In the genomic region with DNA sequence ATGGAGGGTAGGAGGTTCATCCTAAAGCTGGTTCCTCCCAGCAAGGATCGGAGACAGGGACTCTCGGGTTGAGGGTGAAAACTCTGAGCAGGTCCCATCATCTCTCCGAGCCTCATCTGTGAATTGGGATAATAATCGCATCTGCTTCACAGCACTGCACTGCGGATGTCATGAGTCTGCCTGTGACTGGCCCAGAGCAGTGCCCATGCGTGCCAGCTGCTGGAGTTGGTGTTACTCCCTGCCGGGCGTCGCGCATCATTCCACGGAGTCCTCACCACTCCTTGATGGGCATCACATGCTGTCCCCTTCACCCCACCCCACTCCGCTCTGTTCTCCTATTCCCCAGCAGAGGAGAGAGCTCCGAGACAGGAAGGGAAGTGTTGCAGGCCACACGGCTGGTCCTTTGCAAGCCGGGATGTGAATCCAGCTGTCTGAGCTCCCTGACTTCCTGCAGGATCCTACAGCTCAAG, we compare ENCODE assay signal across 14 cellular contexts. TPM values are rescaled to one million over a fixed set of nuclear protein-coding genes. Genes with fewer than 3 reads are reported as not detected.
DNase-seq lines count a peak whose midpoint lies in the region; ATAC-seq and TF ChIP-seq lines count a peak whose summit lies in the region.
"Had no signal": no experiment of that assay in that cellular context is flagged by ENCODE, and none has a peak within 500 bp of the region (broad histone marks: within the 10 kb centered on the region; RNA-seq: fewer than 3 reads in every experiment).

No MANE protein-coding gene starts in this region.

- peak overlapping the region; percentile 22 for H3K27ac ChIP-seq in HUES48 (ENCODE audit: low read depth, low read length)
- H3K27ac ChIP-seq in endodermal cell (ENCODE audit: low read depth, low read length): peak overlapping the region; percentile 29
- H3K27ac ChIP-seq: C4-2B, vagina had no signal

- peaks cover 12% of the 10 kb centered on the region for H3K36me3 ChIP-seq in HUES48 (ENCODE audit: control insufficient read depth, insufficient read depth, low read length)
- H3K36me3 ChIP-seq in endodermal cell (ENCODE audit: control insufficient read depth, insufficient read depth, low read length): peaks cover 37% of the 10 kb centered on the region

- H3K4me1 Mint-ChIP-seq in endodermal cell (no peaks in the 10 kb centered on the region), osteocyte (ENCODE audit: unreplicated experiment) (peaks cover 53% of the 10 kb centered on the region)
- no peaks in the 10 kb centered on the region for H3K4me1 Mint-ChIP-seq in activated T-helper 1 cell treated with anti-CD3 and anti-CD28 coated beads, Interleukin-12 subunit alpha, Interleukin-12 subunit beta, Interleukin-2, Interleukin-4 antibody, amounts not matched to agents 30 ng/mL and 10 ng/mL and 1 ng/mL, durations not matched to agents 14 hours and 24 hours and 36 hours (ENCODE audit: low read depth)

- H3K27me3 Mint-ChIP-seq in endodermal cell (ENCODE audit: insufficient read depth): no peaks in the 10 kb centered on the region
- no peaks in the 10 kb centered on the region for H3K27me3 Mint-ChIP-seq in osteocyte (ENCODE audit: unreplicated experiment)
- H3K27me3 Mint-ChIP-seq in activated T-helper 1 cell treated with anti-CD3 and anti-CD28 coated beads, Interleukin-12 subunit alpha, Interleukin-12 subunit beta, Interleukin-2, Interleukin-4 antibody, amounts not matched to agents 30 ng/mL and 10 ng/mL and 1 ng/mL, durations not matched to agents 14 hours and 24 hours and 36 hours (ENCODE audit: insufficient read depth): peaks cover 4% of the 10 kb centered on the region

- no peak overlapping the region for H3K4me3 Mint-ChIP-seq in endodermal cell
- H3K4me3 Mint-ChIP-seq in osteocyte (ENCODE audit: unreplicated experiment): no peak overlapping the region
- no peak overlapping the region for H3K4me3 Mint-ChIP-seq in activated T-helper 1 cell treated with anti-CD3 and anti-CD28 coated beads, Interleukin-12 subunit alpha, Interleukin-12 subunit beta, Interleukin-2, Interleukin-4 antibody, amounts not matched to agents 30 ng/mL and 10 ng/mL and 1 ng/mL, durations not matched to agents 14 hours and 24 hours and 36 hours
- H3K4me3 Mint-ChIP-seq: activated B cell treated with CpG ODN at 0.5 μM for 24 hours; activated T-cell treated with anti-CD3 and anti-CD28 coated beads, Interleukin-2, amount 50 U/mL, for 4 hours; stimulated activated memory B cell treated with anti-CD40 and anti-IgM and Interleukin-4, amounts not matched to agents 10 μg/mL and 1 μg/mL and 100 μg/mL, for 72 hours had no signal

- H3K36me3 Mint-ChIP-seq in endodermal cell (ENCODE audit: low read depth) (peaks cover 18% of the 10 kb centered on the region), osteocyte (ENCODE audit: unreplicated experiment) (peaks cover 16% of the 10 kb centered on the region)
- H3K36me3 Mint-ChIP-seq in activated T-helper 1 cell treated with anti-CD3 and anti-CD28 coated beads, Interleukin-12 subunit alpha, Interleukin-12 subunit beta, Interleukin-2, Interleukin-4 antibody, amounts not matched to agents 30 ng/mL and 10 ng/mL and 1 ng/mL, durations not matched to agents 14 hours and 24 hours and 36 hours (ENCODE audit: low read depth): no peaks in the 10 kb centered on the region
- H3K36me3 Mint-ChIP-seq: stimulated activated memory B cell treated with anti-CD40 and anti-IgM and Interleukin-4, amounts not matched to agents 10 μg/mL and 1 μg/mL and 100 μg/mL, for 72 hours had no signal

- DNase-seq in AG08395 (ENCODE audit: low spot score): peak; percentile 20
- DNase-seq in endodermal cell: no peak
- peak; percentile 85 for DNase-seq in osteocyte (ENCODE audit: extremely low spot score, unreplicated experiment)
- no peak for DNase-seq in activated T-helper 1 cell treated with anti-CD3 and anti-CD28 coated beads, Interleukin-12 subunit alpha, Interleukin-12 subunit beta, Interleukin-2, Interleukin-4 antibody, amounts not matched to agents 30 ng/mL and 10 ng/mL and 1 ng/mL, durations not matched to agents 14 hours and 24 hours and 36 hours (ENCODE audit: low spot score)
- DNase-seq in Kasumi-1 (lab: John Stamatoyannopoulos, UW): no peak
- DNase-seq: activated B cell treated with CpG ODN at 0.5 μM for 24 hours; activated T-cell treated with anti-CD3 and anti-CD28 coated beads, Interleukin-2, amount 50 U/mL, for 4 hours; NCI-H2107 had no signal

- H3K4me1 ChIP-seq in HUES48 (ENCODE audit: control insufficient read depth, insufficient read depth, low read length) (peaks cover 9% of the 10 kb centered on the region), endodermal cell (ENCODE audit: control insufficient read depth, insufficient read depth, low read length) (no peaks in the 10 kb centered on the region)

- no peak overlapping the region for H3K4me3 ChIP-seq in HUES48 (ENCODE audit: low read depth, low read length)
- no peak overlapping the region for H3K4me3 ChIP-seq in endodermal cell (ENCODE audit: low read length)
- H3K4me3 ChIP-seq: vagina had no signal

- TF ChIP-seq CTCF in endodermal cell (conservative IDR thresholded peaks at IDR 0.05): no peak
- TF ChIP-seq CTCF in osteocyte (IDR thresholded peaks at IDR 0.05): no peak

- intact Hi-C loops in activated T-helper 1 cell treated with anti-CD3 and anti-CD28 coated beads, Interleukin-12 subunit alpha, Interleukin-12 subunit beta, Interleukin-2, Interleukin-4 antibody, amounts not matched to agents 30 ng/mL and 10 ng/mL and 1 ng/mL, durations not matched to agents 14 hours and 24 hours and 36 hours (cut with micrococcal nuclease): no loop called here

- no peaks in the 10 kb centered on the region for H3K9me3 Mint-ChIP-seq in endodermal cell
- no peaks in the 10 kb centered on the region for H3K9me3 Mint-ChIP-seq in osteocyte (ENCODE audit: unreplicated experiment)
- no peaks in the 10 kb centered on the region for H3K9me3 Mint-ChIP-seq in activated T-helper 1 cell treated with anti-CD3 and anti-CD28 coated beads, Interleukin-12 subunit alpha, Interleukin-12 subunit beta, Interleukin-2, Interleukin-4 antibody, amounts not matched to agents 30 ng/mL and 10 ng/mL and 1 ng/mL, durations not matched to agents 14 hours and 24 hours and 36 hours
- H3K9me3 Mint-ChIP-seq: activated B cell treated with CpG ODN at 0.5 μM for 24 hours; activated T-cell treated with anti-CD3 and anti-CD28 coated beads, Interleukin-2, amount 50 U/mL, for 4 hours; stimulated activated memory B cell treated with anti-CD40 and anti-IgM and Interleukin-4, amounts not matched to agents 10 μg/mL and 1 μg/mL and 100 μg/mL, for 72 hours had no signal

- no peak for ATAC-seq in GM19035 (IDR thresholded peaks at IDR 0.05; ENCODE audit: unreplicated experiment)
- ATAC-seq: activated T-cell treated with anti-CD3 and anti-CD28 coated beads, Interleukin-2, amount 50 U/mL, for 4 hours; stimulated activated memory B cell treated with anti-CD40 and anti-IgM and Interleukin-4, amounts not matched to agents 10 μg/mL and 1 μg/mL and 100 μg/mL, for 72 hours had no signal

- H3K27me3 ChIP-seq in HUES48 (ENCODE audit: control insufficient read depth, insufficient read depth, low read length) (no peaks in the 10 kb centered on the region), endodermal cell (ENCODE audit: control insufficient read depth, insufficient read depth, low read length, poor library complexity, severe bottlenecking) (no peaks in the 10 kb centered on the region)
- H3K27me3 ChIP-seq: vagina had no signal

- no peak overlapping the region for H3K9ac ChIP-seq in HUES48 (ENCODE audit: low read depth, low read length)
- no peak overlapping the region for H3K9ac ChIP-seq in endodermal cell (ENCODE audit: extremely low read depth, low read length, poor library complexity, severe bottlenecking)

- H3K9me3 ChIP-seq in HUES48 (ENCODE audit: control insufficient read depth, insufficient read depth, low read length) (no peaks in the 10 kb centered on the region), endodermal cell (ENCODE audit: control insufficient read depth, low read length) (no peaks in the 10 kb centered on the region)
- H3K9me3 ChIP-seq: vagina had no signal

- no peak overlapping the region for H3K27ac Mint-ChIP-seq in endodermal cell
- H3K27ac Mint-ChIP-seq in osteocyte (ENCODE audit: unreplicated experiment): peak overlapping the region; percentile 89
- H3K27ac Mint-ChIP-seq in activated T-helper 1 cell treated with anti-CD3 and anti-CD28 coated beads, Interleukin-12 subunit alpha, Interleukin-12 subunit beta, Interleukin-2, Interleukin-4 antibody, amounts not matched to agents 30 ng/mL and 10 ng/mL and 1 ng/mL, durations not matched to agents 14 hours and 24 hours and 36 hours: no peak overlapping the region
- H3K27ac Mint-ChIP-seq: activated B cell treated with CpG ODN at 0.5 μM for 24 hours; stimulated activated memory B cell treated with anti-CD40 and anti-IgM and Interleukin-4, amounts not matched to agents 10 μg/mL and 1 μg/mL and 100 μg/mL, for 72 hours had no signal

- 92 to 97% methylated on average over 8 to 15 of the region's 15 CpGs for WGBS in endodermal cell (ENCODE audit: insufficient coverage in 1 of 2, insufficient read length in 1 of 2), 2 experiments

RNA-seq across cellular contexts. Expression of a gene that starts 35.1 kb away (rescaled TPM):
- total RNA-seq in endodermal cell: under 1 TPM in 1 of 2 donors, not detected in 1; 0.59 TPM
- not detected for polyA plus RNA-seq in endodermal cell (2013, experiment 1 of 2)
- not detected for polyA plus RNA-seq in endodermal cell (2013, experiment 2 of 2)
- total RNA-seq in osteocyte: not detected in 2 replicates
- not detected in 2 replicates for total RNA-seq in activated T-helper 1 cell treated with anti-CD3 and anti-CD28 coated beads, Interleukin-12 subunit alpha, Interleukin-12 subunit beta, Interleukin-2, Interleukin-4 antibody, amounts not matched to agents 30 ng/mL and 10 ng/mL and 1 ng/mL, durations not matched to agents 14 hours and 24 hours and 36 hours
- total RNA-seq: activated B cell treated with CpG ODN at 0.5 μM for 24 hours, dermis microvascular lymphatic vessel endothelial cell, vagina had no signal

RNA-seq across cellular contexts. Expression of a gene that starts 41.9 kb away (rescaled TPM):
- total RNA-seq in endodermal cell: under 1 TPM; 0.59 to 0.80 TPM
- not detected for polyA plus RNA-seq in endodermal cell (2013, experiment 1 of 2)
- not detected for polyA plus RNA-seq in endodermal cell (2013, experiment 2 of 2)
- not detected in 2 replicates for total RNA-seq in osteocyte
- not detected in 2 replicates for total RNA-seq in activated T-helper 1 cell treated with anti-CD3 and anti-CD28 coated beads, Interleukin-12 subunit alpha, Interleukin-12 subunit beta, Interleukin-2, Interleukin-4 antibody, amounts not matched to agents 30 ng/mL and 10 ng/mL and 1 ng/mL, durations not matched to agents 14 hours and 24 hours and 36 hours
- total RNA-seq: activated B cell treated with CpG ODN at 0.5 μM for 24 hours, dermis microvascular lymphatic vessel endothelial cell, vagina had no signal

Comparison
In these comparisons a context has a peak if more than half of its experiments do, and no peak if none do; other contexts are left out.
1. DNase-seq: peak in AG08395 (single experiment) and osteocyte (single experiment); none in endodermal cell (single experiment), activated T-helper 1 cell treated with anti-CD3 and anti-CD28 coated beads, Interleukin-12 subunit alpha, Interleukin-12 subunit beta, Interleukin-2, Interleukin-4 antibody, amounts not matched to agents 30 ng/mL and 10 ng/mL and 1 ng/mL, durations not matched to agents 14 hours and 24 hours and 36 hours (single experiment) and Kasumi-1 (0 of 2).